In genomic region chr7:45456105-45456504, GRCh38 we compare ENCODE assay signal across 36 cellular contexts.
"Had no signal": no experiment of that assay in that cellular context is flagged by ENCODE, and none has a peak within 500 bp of the region (broad histone marks: within the 10 kb centered on the region; RNA-seq: fewer than 3 reads in every experiment).

No MANE protein-coding gene starts in this region.

- H3K36me3 ChIP-seq: ascending aorta, cardiac muscle cell, MG63, Peyer's patch, SJSA1 had no signal

- H3K9me3 ChIP-seq: ascending aorta, MG63, Peyer's patch, SJSA1, SK-N-SH had no signal

- FAIRE-seq: TTC549 had no signal

- DNase-seq: activated CD4-positive, alpha-beta T cell treated with anti-CD3 and anti-CD28 coated beads, Interleukin-2, amount 10 ng/mL, durations not matched to agents 24 days and 14 days; activated CD4-positive, alpha-beta T cell treated with anti-CD3 and anti-CD28 coated beads, Interleukin-2, amount 50 U/mL, for 4 hours; activated CD8-positive, alpha-beta T cell treated with anti-CD3 and anti-CD28 coated beads for 36 hours; activated effector memory CD4-positive, alpha-beta T cell treated with anti-CD3 and anti-CD28 coated beads, Interleukin-2, amount 50 U/mL, for 16 hours; activated naive CD4-positive, alpha-beta T cell; activated naive CD8-positive, alpha-beta T cell treated with anti-CD3 and anti-CD28 coated beads, Interleukin-2, amount 10 ng/mL, durations not matched to agents 7 days and 5 days; activated T-cell treated with anti-CD3 and anti-CD28 coated beads, Interleukin-2, amount 50 U/mL, for 1 hour; activated T-cell treated with anti-CD3 and anti-CD28 coated beads, Interleukin-2, amount 50 U/mL, for 72 hours; amygdala; Kasumi-1; KG1; NCI-H1048; NCI-H1417; NCI-H1694; NCI-H1930; NCI-H2081 treated with DMSO at 0.1 percent for 48 hours; NCI-H2171 treated with DMSO at 0.1 percent for 48 hours; NCI-H2227 treated with DMSO at 0.1 percent for 48 hours; NCI-H524 treated with DMSO at 0.1 percent for 48 hours; NCI-H748 treated with DMSO at 0.1 percent for 48 hours; NK-92 treated with Interleukin-12 subunit alpha and Interleukin-12 subunit beta, amount 100 ng/mL, for 24 hours; Peyer's patch; RPMI8226; SHP77 treated with DMSO at 0.1 percent for 48 hours; SK-N-SH had no signal

- H3K4me2 ChIP-seq: SK-N-SH had no signal

- H3K9me3 Mint-ChIP-seq: activated CD4-positive, alpha-beta T cell treated with anti-CD3 and anti-CD28 coated beads, Interleukin-2, amount 10 ng/mL, durations not matched to agents 24 days and 14 days; activated CD8-positive, alpha-beta T cell treated with anti-CD3 and anti-CD28 coated beads for 36 hours; activated naive CD4-positive, alpha-beta T cell treated with anti-CD3 and anti-CD28 coated beads, Interleukin-2, amount 50 U/mL, for 24 hours; activated naive CD8-positive, alpha-beta T cell treated with anti-CD3 and anti-CD28 coated beads, Interleukin-2, amount 10 ng/mL, durations not matched to agents 7 days and 5 days; activated T-cell treated with anti-CD3 and anti-CD28 coated beads, Interleukin-2, amount 50 U/mL, for 72 hours; activated T-helper 17 cell treated with anti-CD3 and anti-CD28 coated beads, Interleukin-2, amount 50 U/mL, for 72 hours; central memory CD8-positive, alpha-beta T cell; T-helper 1 cell treated with Interleukin-12 subunit alpha and Interleukin-12 subunit beta and Interleukin-4 antibody, amounts not matched to agents 30 μg/mL and 1 μg/mL, for 36 hours; T-helper 2 cell treated with Interferon-gamma antibody and Interleukin-4, amounts not matched to agents 5 μg/mL and 100 μg/mL, for 36 hours had no signal

- H3K4me3 ChIP-seq: ascending aorta, cardiac muscle cell, MG63, Peyer's patch, SJSA1 had no signal

- H3K9ac ChIP-seq: SK-N-SH had no signal

- H3K36me3 Mint-ChIP-seq: activated naive CD4-positive, alpha-beta T cell treated with anti-CD3 and anti-CD28 coated beads, Interleukin-2, amount 50 U/mL, for 24 hours; activated naive CD8-positive, alpha-beta T cell treated with anti-CD3 and anti-CD28 coated beads, Interleukin-2, amount 10 ng/mL, durations not matched to agents 7 days and 5 days had no signal

- H3K4me1 Mint-ChIP-seq: activated CD4-positive, alpha-beta T cell treated with anti-CD3 and anti-CD28 coated beads, Interleukin-2, amount 10 ng/mL, durations not matched to agents 24 days and 14 days; activated naive CD4-positive, alpha-beta T cell treated with anti-CD3 and anti-CD28 coated beads, Interleukin-2, amount 50 U/mL, for 24 hours; activated naive CD8-positive, alpha-beta T cell treated with anti-CD3 and anti-CD28 coated beads, Interleukin-2, amount 10 ng/mL, durations not matched to agents 7 days and 5 days; activated T-helper 17 cell treated with anti-CD3 and anti-CD28 coated beads, Interleukin-2, amount 50 U/mL, for 72 hours; central memory CD8-positive, alpha-beta T cell had no signal

- H3K27ac ChIP-seq: ascending aorta, cardiac muscle cell, Peyer's patch, SJSA1 had no signal

- H3K4me1 ChIP-seq: ascending aorta, Peyer's patch, SJSA1 had no signal

- H3K4me3 Mint-ChIP-seq: activated CD4-positive, alpha-beta T cell treated with anti-CD3 and anti-CD28 coated beads, Interleukin-2, amount 10 ng/mL, durations not matched to agents 24 days and 14 days; activated CD8-positive, alpha-beta T cell treated with anti-CD3 and anti-CD28 coated beads for 36 hours; activated naive CD4-positive, alpha-beta T cell treated with anti-CD3 and anti-CD28 coated beads, Interleukin-2, amount 50 U/mL, for 24 hours; activated naive CD8-positive, alpha-beta T cell treated with anti-CD3 and anti-CD28 coated beads, Interleukin-2, amount 10 ng/mL, durations not matched to agents 7 days and 5 days; activated T-cell treated with anti-CD3 and anti-CD28 coated beads, Interleukin-2, amount 50 U/mL, for 72 hours; activated T-helper 17 cell treated with anti-CD3 and anti-CD28 coated beads, Interleukin-2, amount 50 U/mL, for 72 hours; central memory CD8-positive, alpha-beta T cell; T-helper 1 cell treated with Interleukin-12 subunit alpha and Interleukin-12 subunit beta and Interleukin-4 antibody, amounts not matched to agents 30 μg/mL and 1 μg/mL, for 36 hours; T-helper 2 cell treated with Interferon-gamma antibody and Interleukin-4, amounts not matched to agents 5 μg/mL and 100 μg/mL, for 36 hours had no signal

- ATAC-seq: activated CD8-positive, alpha-beta T cell treated with anti-CD3 and anti-CD28 coated beads for 36 hours; activated T-cell treated with anti-CD3 and anti-CD28 coated beads, Interleukin-2, amount 50 U/mL, for 72 hours; activated T-helper 17 cell treated with anti-CD3 and anti-CD28 coated beads, Interleukin-2, amount 50 U/mL, for 72 hours; PC-3 had no signal

- H3K27ac Mint-ChIP-seq: activated CD4-positive, alpha-beta T cell treated with anti-CD3 and anti-CD28 coated beads, Interleukin-2, amount 10 ng/mL, durations not matched to agents 24 days and 14 days; activated CD8-positive, alpha-beta T cell treated with anti-CD3 and anti-CD28 coated beads for 36 hours; activated naive CD4-positive, alpha-beta T cell treated with anti-CD3 and anti-CD28 coated beads, Interleukin-2, amount 50 U/mL, for 24 hours; activated naive CD8-positive, alpha-beta T cell treated with anti-CD3 and anti-CD28 coated beads, Interleukin-2, amount 10 ng/mL, durations not matched to agents 7 days and 5 days; activated T-cell treated with anti-CD3 and anti-CD28 coated beads, Interleukin-2, amount 50 U/mL, for 72 hours; activated T-helper 17 cell treated with anti-CD3 and anti-CD28 coated beads, Interleukin-2, amount 50 U/mL, for 72 hours; T-helper 1 cell treated with Interleukin-12 subunit alpha and Interleukin-12 subunit beta and Interleukin-4 antibody, amounts not matched to agents 30 μg/mL and 1 μg/mL, for 36 hours; T-helper 2 cell treated with Interferon-gamma antibody and Interleukin-4, amounts not matched to agents 5 μg/mL and 100 μg/mL, for 36 hours had no signal

- H3K27me3 ChIP-seq: ascending aorta, cardiac muscle cell, MG63, Peyer's patch, SJSA1 had no signal
